1 cellular context compared by ENCODE assay signal in the genomic region with DNA sequence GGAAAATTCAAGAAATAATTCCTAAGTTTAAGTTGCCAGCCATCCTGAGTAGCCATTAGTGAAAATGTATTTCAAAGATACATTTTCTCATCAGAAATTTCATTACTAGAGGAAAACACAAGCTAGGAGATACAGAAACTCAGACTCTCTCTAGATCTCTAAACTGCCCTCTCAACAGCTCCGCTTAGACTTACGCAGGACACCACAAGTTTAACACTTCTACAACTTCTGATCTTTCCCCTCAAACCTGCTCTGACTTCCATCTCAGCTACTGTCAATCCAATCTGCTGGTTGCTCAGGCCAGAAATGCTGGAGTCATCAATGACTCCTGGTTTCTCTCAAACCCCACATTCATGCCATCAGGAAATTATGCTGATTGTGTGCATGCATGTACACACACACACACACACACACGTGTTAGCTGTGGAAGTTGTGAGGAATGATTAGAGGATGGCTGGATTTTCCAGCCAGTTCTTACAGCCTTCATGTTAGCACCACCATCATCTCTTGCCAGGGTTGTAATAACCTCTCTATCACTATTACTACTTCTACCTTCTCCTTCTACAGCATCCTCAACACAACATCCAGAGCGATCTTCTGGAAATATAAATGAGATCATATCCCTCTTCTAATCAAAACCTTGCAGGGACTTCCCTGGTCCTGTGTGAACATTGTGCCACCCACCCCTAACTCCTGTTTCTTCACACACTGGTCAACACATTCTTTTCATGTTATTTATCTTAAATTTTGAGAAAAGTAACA.
TF ChIP-seq lines count a peak whose summit lies in the region.

No MANE protein-coding gene starts in this region.

TF ChIP-seq in IMR-90, 13 proteins besides CTCF, POLR2A, EP300 and RAD21:
- TF ChIP-seq SMC3 (IDR thresholded peaks at IDR 0.05; ENCODE audit: low read depth, low read length) (no peak), FOS (IDR thresholded peaks at IDR 0.05; ENCODE audit: low read depth, low read length) (no peak), MXI1 (IDR thresholded peaks at IDR 0.05; ENCODE audit: borderline replicate concordance, low read depth, low read length) (no peak), RCOR1 (IDR thresholded peaks at IDR 0.05; ENCODE audit: insufficient replicate concordance, low read length) (no peak), MAZ (IDR thresholded peaks at IDR 0.05; ENCODE audit: borderline replicate concordance, low read depth, low read length) (no peak), MAFK (IDR thresholded peaks at IDR 0.05; ENCODE audit: low read depth, low read length) (no peak), CHD1 (IDR thresholded peaks at IDR 0.05; ENCODE audit: low read depth, low read length) (no peak)
- TF ChIP-seq, protein P1, sequence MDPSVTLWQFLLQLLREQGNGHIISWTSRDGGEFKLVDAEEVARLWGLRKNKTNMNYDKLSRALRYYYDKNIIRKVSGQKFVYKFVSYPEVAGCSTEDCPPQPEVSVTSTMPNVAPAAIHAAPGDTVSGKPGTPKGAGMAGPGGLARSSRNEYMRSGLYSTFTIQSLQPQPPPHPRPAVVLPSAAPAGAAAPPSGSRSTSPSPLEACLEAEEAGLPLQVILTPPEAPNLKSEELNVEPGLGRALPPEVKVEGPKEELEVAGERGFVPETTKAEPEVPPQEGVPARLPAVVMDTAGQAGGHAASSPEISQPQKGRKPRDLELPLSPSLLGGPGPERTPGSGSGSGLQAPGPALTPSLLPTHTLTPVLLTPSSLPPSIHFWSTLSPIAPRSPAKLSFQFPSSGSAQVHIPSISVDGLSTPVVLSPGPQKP (IDR thresholded peaks at IDR 0.05; ENCODE audit: borderline replicate concordance, low read depth, low read length) = no peak
